Comparison of ENCODE assay signal across 2 cellular contexts in the genomic region with DNA sequence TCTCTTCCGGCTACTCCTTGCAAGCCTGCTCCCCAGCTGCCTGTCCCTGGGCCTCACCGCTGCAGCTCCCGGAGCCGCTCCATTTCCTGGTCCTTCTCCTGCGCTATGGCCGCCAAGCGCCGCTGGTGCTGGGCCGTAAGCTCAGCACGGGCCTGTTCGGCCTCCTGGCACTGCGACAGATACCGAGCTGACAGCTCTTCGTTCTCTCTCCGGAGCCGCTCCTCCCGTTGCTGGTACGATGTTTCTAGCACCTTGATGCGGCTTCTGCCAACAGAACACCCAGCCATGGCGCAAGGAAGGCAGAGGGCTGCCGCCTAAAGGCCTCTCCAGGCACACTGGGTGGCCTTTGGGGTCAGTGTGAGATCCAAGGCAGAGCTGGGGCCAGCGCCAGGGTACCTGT.
TF ChIP-seq lines count a peak whose summit lies in the region.

No MANE protein-coding gene starts in this region.

TF ChIP-seq in HepG2, 621 proteins besides CTCF, POLR2A, EP300 and RAD21:
- TF ChIP-seq SCMH1 (CRISPR knock-in tag; IDR thresholded peaks at IDR 0.05; ENCODE audit: borderline replicate concordance) (no peak), ZBTB2 (CRISPR knock-in tag; IDR thresholded peaks at IDR 0.05; ENCODE audit: low read depth) (no peak), ISX (CRISPR knock-in tag; conservative IDR thresholded peaks at IDR 0.05) (no peak), HOXA3 (CRISPR knock-in tag; IDR thresholded peaks at IDR 0.05) (0 out of 2 replicates have a peak, but pooled peaks have one; percentile 15), HNRNPL (IDR thresholded peaks at IDR 0.05; ENCODE audit: low read depth, low read length) (0 out of 2 replicates have a peak, but pooled peaks have one; percentile 8), ZSCAN30 (CRISPR knock-in tag; IDR thresholded peaks at IDR 0.05) (no peak), ADNP (CRISPR knock-in tag; IDR thresholded peaks at IDR 0.05) (no peak), ZNF281 (CRISPR knock-in tag; IDR thresholded peaks at IDR 0.05; ENCODE audit: borderline replicate concordance) (no peak)
- TF ChIP-seq, protein P1, sequence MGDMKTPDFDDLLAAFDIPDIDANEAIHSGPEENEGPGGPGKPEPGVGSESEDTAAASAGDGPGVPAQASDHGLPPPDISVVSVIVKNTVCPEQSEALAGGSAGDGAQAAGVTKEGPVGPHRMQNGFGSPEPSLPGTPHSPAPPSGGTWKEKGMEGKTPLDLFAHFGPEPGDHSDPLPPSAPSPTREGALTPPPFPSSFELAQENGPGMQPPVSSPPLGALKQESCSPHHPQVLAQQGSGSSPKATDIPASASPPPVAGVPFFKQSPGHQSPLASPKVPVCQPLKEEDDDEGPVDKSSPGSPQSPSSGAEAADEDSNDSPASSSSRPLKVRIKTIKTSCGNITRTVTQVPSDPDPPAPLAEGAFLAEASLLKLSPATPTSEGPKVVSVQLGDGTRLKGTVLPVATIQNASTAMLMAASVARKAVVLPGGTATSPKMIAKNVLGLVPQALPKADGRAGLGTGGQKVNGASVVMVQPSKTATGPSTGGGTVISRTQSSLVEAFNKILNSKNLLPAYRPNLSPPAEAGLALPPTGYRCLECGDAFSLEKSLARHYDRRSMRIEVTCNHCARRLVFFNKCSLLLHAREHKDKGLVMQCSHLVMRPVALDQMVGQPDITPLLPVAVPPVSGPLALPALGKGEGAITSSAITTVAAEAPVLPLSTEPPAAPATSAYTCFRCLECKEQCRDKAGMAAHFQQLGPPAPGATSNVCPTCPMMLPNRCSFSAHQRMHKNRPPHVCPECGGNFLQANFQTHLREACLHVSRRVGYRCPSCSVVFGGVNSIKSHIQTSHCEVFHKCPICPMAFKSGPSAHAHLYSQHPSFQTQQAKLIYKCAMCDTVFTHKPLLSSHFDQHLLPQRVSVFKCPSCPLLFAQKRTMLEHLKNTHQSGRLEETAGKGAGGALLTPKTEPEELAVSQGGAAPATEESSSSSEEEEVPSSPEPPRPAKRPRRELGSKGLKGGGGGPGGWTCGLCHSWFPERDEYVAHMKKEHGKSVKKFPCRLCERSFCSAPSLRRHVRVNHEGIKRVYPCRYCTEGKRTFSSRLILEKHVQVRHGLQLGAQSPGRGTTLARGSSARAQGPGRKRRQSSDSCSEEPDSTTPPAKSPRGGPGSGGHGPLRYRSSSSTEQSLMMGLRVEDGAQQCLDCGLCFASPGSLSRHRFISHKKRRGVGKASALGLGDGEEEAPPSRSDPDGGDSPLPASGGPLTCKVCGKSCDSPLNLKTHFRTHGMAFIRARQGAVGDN (CRISPR knock-in tag; IDR thresholded peaks at IDR 0.05): peak; percentile 8; the same call in 1 of the 2 replicates

TF ChIP-seq in WTC11, 78 proteins besides CTCF, POLR2A, EP300 and RAD21:
- TF ChIP-seq TEAD4 (CRISPR knock-in tag; IDR thresholded peaks at IDR 0.05) (no peak), HMGA2 (CRISPR knock-in tag; IDR thresholded peaks at IDR 0.05) (no peak), ZNF425 (CRISPR knock-in tag; conservative IDR thresholded peaks at IDR 0.05) (no peak), ZNF317 (CRISPR knock-in tag; IDR thresholded peaks at IDR 0.05; ENCODE audit: borderline replicate concordance, low read depth) (no peak)
